ENCODE assay signal across 18 cellular contexts in the genomic region with DNA sequence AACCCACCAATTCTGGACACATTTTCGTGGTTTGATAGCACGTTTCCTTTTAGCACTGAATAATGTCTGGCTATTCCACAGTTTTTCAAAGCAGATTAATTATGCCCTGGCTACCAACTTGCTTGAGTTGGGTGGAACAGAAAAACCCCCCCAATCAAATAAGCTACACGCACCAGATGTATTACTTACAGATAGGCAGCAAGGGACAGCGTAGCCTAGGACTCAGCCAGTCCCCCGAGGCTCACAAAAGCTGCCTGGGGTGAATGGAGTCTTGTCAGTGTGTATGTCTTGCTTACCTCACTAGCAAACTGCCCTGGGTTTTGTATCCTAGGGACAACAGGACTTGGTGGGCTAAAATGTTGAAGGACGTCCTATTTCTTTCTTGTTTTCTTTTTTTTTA. TPM values are rescaled to one million over a fixed set of nuclear protein-coding genes. Genes with fewer than 3 reads are reported as not detected.
DNase-seq lines count a peak whose midpoint lies in the region; ATAC-seq, FAIRE-seq and TF ChIP-seq lines count a peak whose summit lies in the region.
"Had no signal": no experiment of that assay in that cellular context is flagged by ENCODE, and none has a peak within 500 bp of the region (broad histone marks: within the 10 kb centered on the region; RNA-seq: fewer than 3 reads in every experiment).

No MANE protein-coding gene starts in this region.

- BruUV-seq in PC-9 (replicated peaks; lab: Mats Ljungman, UMichigan), result no TSS peak

- H3K36me3 Mint-ChIP-seq in GM23338 (ENCODE audit: low read depth), result peaks cover 18% of the 10 kb centered on the region
- H3K36me3 Mint-ChIP-seq in endothelial cell (ENCODE audit: low read depth, unreplicated experiment), result no peaks in the 10 kb centered on the region
- H3K36me3 Mint-ChIP-seq in osteocyte (ENCODE audit: unreplicated experiment), result peaks cover 8% of the 10 kb centered on the region
- H3K36me3 Mint-ChIP-seq: activated naive CD8-positive, alpha-beta T cell treated with anti-CD3 and anti-CD28 coated beads, Interleukin-2, amount 10 ng/mL, durations not matched to agents 7 days and 5 days had no signal

- no peaks in the 10 kb centered on the region for H3K9me2 ChIP-seq in GM23338 (ENCODE audit: insufficient read depth)
- no peaks in the 10 kb centered on the region for H3K9me2 ChIP-seq in PC-9 (ENCODE audit: insufficient read depth)

- H3K27ac Mint-ChIP-seq in GM23338 (peak overlapping the region; percentile 72; the same call in 1 of the 2 replicates), endothelial cell (ENCODE audit: unreplicated experiment) (peak overlapping the region; percentile 64), osteocyte (ENCODE audit: unreplicated experiment) (peak overlapping the region; percentile 57)
- H3K27ac Mint-ChIP-seq: activated naive CD8-positive, alpha-beta T cell treated with anti-CD3 and anti-CD28 coated beads, Interleukin-2, amount 10 ng/mL, durations not matched to agents 7 days and 5 days; T-helper 17 cell had no signal

- DNase-seq in GM23338 (ENCODE audit: low spot score), result no peak
- no peak for DNase-seq in PC-9
- DNase-seq in endothelial cell (ENCODE audit: low spot score), result no peak
- no peak for DNase-seq in osteocyte (ENCODE audit: extremely low spot score, unreplicated experiment)
- no peak for DNase-seq in SHP77 (lab: John Stamatoyannopoulos, UW)
- no peak for DNase-seq in Peyer's patch
- no peak for DNase-seq in GM12891 (ENCODE audit: insufficient read length, low spot score)
- DNase-seq in activated CD4-positive, alpha-beta T cell treated with anti-CD3 and anti-CD28 coated beads, Interleukin-2, amount 50 U/mL, for 4 hours, result no peak
- DNase-seq: activated naive CD8-positive, alpha-beta T cell treated with anti-CD3 and anti-CD28 coated beads, Interleukin-2, amount 10 ng/mL, durations not matched to agents 7 days and 5 days; DMS79 treated with DMSO at 0.1 percent for 48 hours; MM.1S; NCI-H774; stimulated activated naive CD4-positive, alpha-beta T cell treated with Interleukin-2 at 50 U/mL for 16 hours; T-helper 17 cell; trophoblast cell had no signal

- H3K9me3 Mint-ChIP-seq in GM23338, result peaks cover 44% of the 10 kb centered on the region
- no peaks in the 10 kb centered on the region for H3K9me3 Mint-ChIP-seq in endothelial cell (ENCODE audit: unreplicated experiment)
- peaks cover 4% of the 10 kb centered on the region for H3K9me3 Mint-ChIP-seq in osteocyte (ENCODE audit: unreplicated experiment)

- H3K36me3 ChIP-seq in GM23338 (ENCODE audit: insufficient read depth) (no peaks in the 10 kb centered on the region), PC-9 (ENCODE audit: low read depth) (no peaks in the 10 kb centered on the region), Peyer's patch (no peaks in the 10 kb centered on the region)
- H3K36me3 ChIP-seq: cardiac muscle cell had no signal

- POLR2A ChIA-PET in PC-9 (lab: Charles Lee; ENCODE audit: unreplicated experiment), result interaction anchor here (0.6 kb wide), 1 partner anchor 26 kb away, joined by 3 read pairs; no protein-coding TSS in a partner anchor

- H3K4me3 Mint-ChIP-seq in GM23338 (no peak overlapping the region), endothelial cell (ENCODE audit: unreplicated experiment) (no peak overlapping the region), osteocyte (ENCODE audit: unreplicated experiment) (no peak overlapping the region)
- H3K4me3 Mint-ChIP-seq: activated naive CD8-positive, alpha-beta T cell treated with anti-CD3 and anti-CD28 coated beads, Interleukin-2, amount 10 ng/mL, durations not matched to agents 7 days and 5 days; T-helper 17 cell had no signal

- H3K27me3 ChIP-seq in GM23338 (ENCODE audit: insufficient read depth) (peaks cover 8% of the 10 kb centered on the region), PC-9 (ENCODE audit: insufficient read depth, low read depth) (no peaks in the 10 kb centered on the region), Peyer's patch (no peaks in the 10 kb centered on the region)
- H3K27me3 ChIP-seq: cardiac muscle cell had no signal

- TF ChIP-seq POLR2A in Peyer's patch (IDR thresholded peaks at IDR 0.05) (no peak), GM12891 (IDR thresholded peaks at IDR 0.05; ENCODE audit: low read depth, low read length) (no peak)

- peaks cover 10% of the 10 kb centered on the region; the same call in 1 of the 2 replicates for H3K9me3 ChIP-seq in PC-9 (ENCODE audit: insufficient read depth, low read depth)
- H3K9me3 ChIP-seq in Peyer's patch, result peaks cover 0 to 5% (median 0%) of the 10 kb centered on the region in 4 donors

- no peak overlapping the region for H3K4me2 ChIP-seq in GM23338
- no peak overlapping the region for H3K4me2 ChIP-seq in PC-9

- H3K4me1 ChIP-seq in GM23338 (ENCODE audit: insufficient read depth), result no peaks in the 10 kb centered on the region
- no peaks in the 10 kb centered on the region for H3K4me1 ChIP-seq in PC-9 (replicated peaks; ENCODE audit: insufficient read depth)
- H3K4me1 ChIP-seq in Peyer's patch, result no peaks in the 10 kb centered on the region

- TF ChIP-seq CTCF in GM23338 (conservative IDR thresholded peaks at IDR 0.05; ENCODE audit: low read depth in 2 of 2) (no peak), PC-9 (conservative IDR thresholded peaks at IDR 0.05) (no peak), endothelial cell (IDR thresholded peaks at IDR 0.05; ENCODE audit: unreplicated experiment) (no peak), osteocyte (IDR thresholded peaks at IDR 0.05) (no peak), Peyer's patch (IDR thresholded peaks at IDR 0.05) (no peak)

- H4K20me1 ChIP-seq in GM23338 (replicated peaks; ENCODE audit: insufficient read depth) (no peaks in the 10 kb centered on the region), PC-9 (ENCODE audit: insufficient read depth) (no peaks in the 10 kb centered on the region)

- H3K27ac ChIP-seq in GM23338 (ENCODE audit: low read depth) (peak overlapping the region; percentile 36; the same call in 1 of the 2 replicates), PC-9 (peak overlapping the region; percentile 29; the same call in 1 of the 2 replicates), Peyer's patch (no peak overlapping the region)
- H3K27ac ChIP-seq: C4-2B, cardiac muscle cell, RWPE1 had no signal

- H3K4me3 ChIP-seq in GM23338 (no peak overlapping the region), PC-9 (no peak overlapping the region), Peyer's patch (no peak overlapping the region)
- H3K4me3 ChIP-seq: cardiac muscle cell had no signal

- FAIRE-seq in GM12891 (lab: Jason Lieb, UNC), result no peak

- CTCF ChIA-PET in PC-9 (lab: Charles Lee), result no interaction called here

- H3K4me1 Mint-ChIP-seq in GM23338 (no peaks in the 10 kb centered on the region), endothelial cell (ENCODE audit: unreplicated experiment) (no peaks in the 10 kb centered on the region), osteocyte (ENCODE audit: unreplicated experiment) (peaks cover 15% of the 10 kb centered on the region)
- H3K4me1 Mint-ChIP-seq: activated naive CD8-positive, alpha-beta T cell treated with anti-CD3 and anti-CD28 coated beads, Interleukin-2, amount 10 ng/mL, durations not matched to agents 7 days and 5 days; T-helper 17 cell had no signal

- H3K79me2 ChIP-seq in GM23338 (replicated peaks; ENCODE audit: insufficient read depth) (no peaks in the 10 kb centered on the region), PC-9 (ENCODE audit: low read depth) (no peaks in the 10 kb centered on the region)

- no peak overlapping the region for H2AFZ ChIP-seq in GM23338
- no peak overlapping the region for H2AFZ ChIP-seq in PC-9

- ATAC-seq in GM23338, result peak; percentile 55
- ATAC-seq: T-helper 17 cell had no signal

- peaks cover 32% of the 10 kb centered on the region for H3K27me3 Mint-ChIP-seq in GM23338 (ENCODE audit: insufficient read depth, low read depth, poor library complexity)
- peaks cover 6% of the 10 kb centered on the region for H3K27me3 Mint-ChIP-seq in endothelial cell (ENCODE audit: unreplicated experiment)
- no peaks in the 10 kb centered on the region for H3K27me3 Mint-ChIP-seq in osteocyte (ENCODE audit: unreplicated experiment)

- intact Hi-C loops in PC-9 (cut with micrococcal nuclease; ENCODE audit: unreplicated experiment), result no loop called here

- H3F3A ChIP-seq in GM23338 (replicated peaks; ENCODE audit: low read depth) (peaks cover 14% of the 10 kb centered on the region), PC-9 (ENCODE audit: insufficient read depth, low read depth) (peaks cover 36% of the 10 kb centered on the region)

TF ChIP-seq in GM23338, 12 proteins besides CTCF, POLR2A, EP300 and RAD21:
- TF ChIP-seq EZH2 (IDR thresholded peaks at IDR 0.05; ENCODE audit: low read depth, unreplicated experiment), result no peak
- no peak for TF ChIP-seq CREB1 (CRISPR knock-in tag; IDR thresholded peaks at IDR 0.05; ENCODE audit: low read depth)

TF ChIP-seq in GM12891, 5 proteins besides CTCF, POLR2A, EP300 and RAD21:
- TF ChIP-seq SPI1 (IDR thresholded peaks at IDR 0.05; ENCODE audit: low read depth, low read length), result no peak
- TF ChIP-seq POLR2AphosphoS5 (IDR thresholded peaks at IDR 0.05; ENCODE audit: low read depth, low read length), result no peak
- TF ChIP-seq PAX5 (IDR thresholded peaks at IDR 0.05; ENCODE audit: insufficient read depth, low read length, severe bottlenecking), result no peak
- no peak for TF ChIP-seq TAF1 (IDR thresholded peaks at IDR 0.05; ENCODE audit: low read depth, low read length)
- no peak for TF ChIP-seq POU2F2 (IDR thresholded peaks at IDR 0.05; ENCODE audit: low read depth, low read length)
TF ChIP-seq in GM12891: peak in this region for 0.

RNA-seq across cellular contexts. Expression of a gene that starts 12.2 kb away (rescaled TPM):
- total RNA-seq in GM23338 (2014; rRNA removed; shearing (Covaris generic)), result 7.6 and 14.8 TPM in 2 replicates
- 6.1 and 6.2 TPM in 2 replicates for polyA plus RNA-seq in GM23338 (2016; fragmentation: Nextera tagmentation; extraction: Ambion mirVana)
- 50.5 and 61.8 TPM in 2 replicates for total RNA-seq in PC-9 (2021)
- total RNA-seq in endothelial cell (ENCODE audit: unreplicated experiment), result 12.9 TPM
- 203 and 207 TPM in 2 replicates for total RNA-seq in osteocyte
- total RNA-seq in Peyer's patch, result 1 to 10 TPM in 1 of 4 donors, under 1 TPM in 1, not detected in 2; 0.54 to 2.1 TPM
- 0.33 TPM for polyA plus RNA-seq in GM12891 (2012; ENCODE audit: low read depth, missing spikeins)

Comparison
In these comparisons a context has a peak if more than half of its experiments do, and no peak if none do; other contexts are left out.
1. H3K27ac ChIP-seq: peak in GM23338 (single experiment) and PC-9 (single experiment); none in Peyer's patch (0 of 4).
2. Peak in every context shown above with its lines, with median percentiles within 50 percentile points of each other: H3K27ac Mint-ChIP-seq.